8 cellular contexts compared by ENCODE assay signal in genomic region chr10:76984559-76985443, GRCh38.
DNase-seq lines count a peak whose midpoint lies in the region; ATAC-seq and TF ChIP-seq lines count a peak whose summit lies in the region.

No MANE protein-coding gene starts in this region.

- H3K4me1 ChIP-seq in HEK293 (ENCODE audit: control insufficient read depth, insufficient read depth, low read length) = no peaks in the 10 kb centered on the region
- no peaks in the 10 kb centered on the region for H3K4me1 ChIP-seq in heart right ventricle

- POLR2A ChIA-PET in HEK293 (lab: Yijun Ruan, JAX) = no interaction called here

- DNase-seq in GF-D8 (lab: John Stamatoyannopoulos, UW) (peak; percentile 13), NB4 (ENCODE audit: low read depth) (peak; percentile 75), SKM-1 (lab: John Stamatoyannopoulos, UW; ENCODE audit: unreplicated experiment) (peak; percentile 35), heart right ventricle (peak; percentile 47 to 58), pulmonary artery endothelial cell (ENCODE audit: low read depth, low spot score) (peak; percentile 19)
- peak; percentile 27 for DNase-seq in activated naive CD8-positive, alpha-beta T cell treated with anti-CD3 and anti-CD28 coated beads, Interleukin-2, amount 50 U/mL, for 16 hours (ENCODE audit: low read depth, low spot score)

- TF ChIP-seq CTCF in HEK293 (tag by site-specific recombination; IDR thresholded peaks at IDR 0.05) = 0 out of 2 replicates have a peak, but pooled peaks have one; percentile 51
- peak; percentile 97 for TF ChIP-seq CTCF in NB4 (IDR thresholded peaks at IDR 0.05; ENCODE audit: low read depth, low read length)
- TF ChIP-seq CTCF in heart right ventricle (IDR thresholded peaks at IDR 0.05) = peak; percentile 65 to 97 (median 95)

- H3K9me3 ChIP-seq in HEK293 (ENCODE audit: control insufficient read depth, insufficient read depth, low read depth, low read length) (no peaks in the 10 kb centered on the region), heart right ventricle (no peaks in the 10 kb centered on the region)

- intact Hi-C loops in heart right ventricle (cut with DNase I) = loop anchor here in 7 of 10 donors (5.0 to 10.0 kb wide), 11 partner anchors 210 to 1590 kb away; partner anchors contain the start of gene ZNF503 (in 2 of the 7)

- H3K36me3 ChIP-seq in HEK293 (ENCODE audit: control insufficient read depth in 2 of 2, insufficient read depth in 1 of 2, low read length in 2 of 2) (no peaks in the 10 kb centered on the region), heart right ventricle (no peaks in the 10 kb centered on the region)

- H3K4me3 ChIP-seq in HEK293 (ENCODE audit: low read depth, low read length) (no peak overlapping the region), NB4 (ENCODE audit: low read depth, low read length) (no peak overlapping the region), heart right ventricle (no peak overlapping the region)

- ATAC-seq in heart right ventricle = peak in 6 of 8 donors; percentile 57 to 87 (median 72)
- ATAC-seq in GM21447 (IDR thresholded peaks at IDR 0.05; ENCODE audit: unreplicated experiment) = no peak

- CTCF ChIA-PET in HEK293 (lab: Yijun Ruan, JAX) = interaction anchor here (0.6 to 1.3 kb wide), 21 partner anchors 9 to 1748 kb away, joined by 3 to 11 read pairs (median 3); no protein-coding TSS in a partner anchor

- WGBS in heart right ventricle, 2 donors = 17 to 23% methylated on average over 6 of the region's 6 CpGs

- H3K27me3 ChIP-seq in heart right ventricle = peaks cover 0 to 8% (median 0%) of the 10 kb centered on the region in 7 donors

- no peak for TF ChIP-seq POLR2A in NB4 (IDR thresholded peaks at IDR 0.05; ENCODE audit: extremely low read depth, insufficient read length)

- no peak overlapping the region for H3K27ac ChIP-seq in HEK293 (ENCODE audit: extremely low read depth, low read depth, low read length)
- H3K27ac ChIP-seq in heart right ventricle = no peak overlapping the region

TF ChIP-seq in HEK293, 187 proteins besides CTCF, POLR2A, EP300 and RAD21 (continues in another document):
- TF ChIP-seq, protein P1, sequence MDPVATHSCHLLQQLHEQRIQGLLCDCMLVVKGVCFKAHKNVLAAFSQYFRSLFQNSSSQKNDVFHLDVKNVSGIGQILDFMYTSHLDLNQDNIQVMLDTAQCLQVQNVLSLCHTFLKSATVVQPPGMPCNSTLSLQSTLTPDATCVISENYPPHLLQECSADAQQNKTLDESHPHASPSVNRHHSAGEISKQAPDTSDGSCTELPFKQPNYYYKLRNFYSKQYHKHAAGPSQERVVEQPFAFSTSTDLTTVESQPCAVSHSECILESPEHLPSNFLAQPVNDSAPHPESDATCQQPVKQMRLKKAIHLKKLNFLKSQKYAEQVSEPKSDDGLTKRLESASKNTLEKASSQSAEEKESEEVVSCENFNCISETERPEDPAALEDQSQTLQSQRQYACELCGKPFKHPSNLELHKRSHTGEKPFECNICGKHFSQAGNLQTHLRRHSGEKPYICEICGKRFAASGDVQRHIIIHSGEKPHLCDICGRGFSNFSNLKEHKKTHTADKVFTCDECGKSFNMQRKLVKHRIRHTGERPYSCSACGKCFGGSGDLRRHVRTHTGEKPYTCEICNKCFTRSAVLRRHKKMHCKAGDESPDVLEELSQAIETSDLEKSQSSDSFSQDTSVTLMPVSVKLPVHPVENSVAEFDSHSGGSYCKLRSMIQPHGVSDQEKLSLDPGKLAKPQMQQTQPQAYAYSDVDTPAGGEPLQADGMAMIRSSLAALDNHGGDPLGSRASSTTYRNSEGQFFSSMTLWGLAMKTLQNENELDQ (tag by site-specific recombination; IDR thresholded peaks at IDR 0.05; ENCODE audit: low read depth) = no peak
- TF ChIP-seq ZFP69B (tag by site-specific recombination; IDR thresholded peaks at IDR 0.05) = no peak
- no peak for TF ChIP-seq ZNF560 (tag by site-specific recombination; IDR thresholded peaks at IDR 0.05; ENCODE audit: borderline replicate concordance)
- TF ChIP-seq ZNF302 (tag by site-specific recombination; IDR thresholded peaks at IDR 0.05; ENCODE audit: low read depth) = no peak
- TF ChIP-seq SCRT2 (tag by site-specific recombination; IDR thresholded peaks at IDR 0.05) = no peak
- TF ChIP-seq ZNF791 (tag by site-specific recombination; IDR thresholded peaks at IDR 0.05) = no peak
- no peak for TF ChIP-seq ZNF792 (tag by site-specific recombination; IDR thresholded peaks at IDR 0.05)
- no peak for TF ChIP-seq ZNF501 (tag by site-specific recombination; IDR thresholded peaks at IDR 0.05)
- no peak for TF ChIP-seq ZNF221 (tag by site-specific recombination; IDR thresholded peaks at IDR 0.05; ENCODE audit: borderline replicate concordance)
- TF ChIP-seq HOXD13 (CRISPR knock-in tag; IDR thresholded peaks at IDR 0.05; ENCODE audit: borderline replicate concordance) = no peak
- TF ChIP-seq, protein P2, sequence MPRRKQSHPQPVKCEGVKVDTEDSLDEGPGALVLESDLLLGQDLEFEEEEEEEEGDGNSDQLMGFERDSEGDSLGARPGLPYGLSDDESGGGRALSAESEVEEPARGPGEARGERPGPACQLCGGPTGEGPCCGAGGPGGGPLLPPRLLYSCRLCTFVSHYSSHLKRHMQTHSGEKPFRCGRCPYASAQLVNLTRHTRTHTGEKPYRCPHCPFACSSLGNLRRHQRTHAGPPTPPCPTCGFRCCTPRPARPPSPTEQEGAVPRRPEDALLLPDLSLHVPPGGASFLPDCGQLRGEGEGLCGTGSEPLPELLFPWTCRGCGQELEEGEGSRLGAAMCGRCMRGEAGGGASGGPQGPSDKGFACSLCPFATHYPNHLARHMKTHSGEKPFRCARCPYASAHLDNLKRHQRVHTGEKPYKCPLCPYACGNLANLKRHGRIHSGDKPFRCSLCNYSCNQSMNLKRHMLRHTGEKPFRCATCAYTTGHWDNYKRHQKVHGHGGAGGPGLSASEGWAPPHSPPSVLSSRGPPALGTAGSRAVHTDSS (tag by site-specific recombination; IDR thresholded peaks at IDR 0.05) = peak; percentile 47
- 0 out of 2 replicates have a peak, but pooled peaks have one; percentile 21 for TF ChIP-seq ZNF366 (tag by site-specific recombination; conservative IDR thresholded peaks at IDR 0.05)
- peak; percentile 57; the same call in 1 of the 2 replicates for TF ChIP-seq ZBTB44 (tag by site-specific recombination; IDR thresholded peaks at IDR 0.05)
- no peak for TF ChIP-seq MEIS1 (CRISPR knock-in tag; IDR thresholded peaks at IDR 0.05; ENCODE audit: borderline replicate concordance)
- TF ChIP-seq MZF1 (tag by site-specific recombination; IDR thresholded peaks at IDR 0.05; ENCODE audit: borderline replicate concordance) = no peak
- TF ChIP-seq ZNF514 (tag by site-specific recombination; IDR thresholded peaks at IDR 0.05) = no peak
- no peak for TF ChIP-seq ZNF626 (tag by site-specific recombination; IDR thresholded peaks at IDR 0.05)
- TF ChIP-seq ZNF521 (tag by site-specific recombination; IDR thresholded peaks at IDR 0.05) = no peak
- no peak for TF ChIP-seq ZNF776 (tag by site-specific recombination; IDR thresholded peaks at IDR 0.05; ENCODE audit: borderline replicate concordance)
- peak; percentile 39; the same call in 1 of the 2 replicates for TF ChIP-seq PRDM1 (tag by site-specific recombination; IDR thresholded peaks at IDR 0.05)
- TF ChIP-seq ZNF768 (tag by site-specific recombination; IDR thresholded peaks at IDR 0.05) = no peak
- TF ChIP-seq YY2 (tag by site-specific recombination; IDR thresholded peaks at IDR 0.05) = no peak
- TF ChIP-seq ZNF211 (tag by site-specific recombination; IDR thresholded peaks at IDR 0.05; ENCODE audit: low read depth) = no peak
- no peak for TF ChIP-seq ZNF10 (tag by site-specific recombination; IDR thresholded peaks at IDR 0.05)
- TF ChIP-seq, protein P3, sequence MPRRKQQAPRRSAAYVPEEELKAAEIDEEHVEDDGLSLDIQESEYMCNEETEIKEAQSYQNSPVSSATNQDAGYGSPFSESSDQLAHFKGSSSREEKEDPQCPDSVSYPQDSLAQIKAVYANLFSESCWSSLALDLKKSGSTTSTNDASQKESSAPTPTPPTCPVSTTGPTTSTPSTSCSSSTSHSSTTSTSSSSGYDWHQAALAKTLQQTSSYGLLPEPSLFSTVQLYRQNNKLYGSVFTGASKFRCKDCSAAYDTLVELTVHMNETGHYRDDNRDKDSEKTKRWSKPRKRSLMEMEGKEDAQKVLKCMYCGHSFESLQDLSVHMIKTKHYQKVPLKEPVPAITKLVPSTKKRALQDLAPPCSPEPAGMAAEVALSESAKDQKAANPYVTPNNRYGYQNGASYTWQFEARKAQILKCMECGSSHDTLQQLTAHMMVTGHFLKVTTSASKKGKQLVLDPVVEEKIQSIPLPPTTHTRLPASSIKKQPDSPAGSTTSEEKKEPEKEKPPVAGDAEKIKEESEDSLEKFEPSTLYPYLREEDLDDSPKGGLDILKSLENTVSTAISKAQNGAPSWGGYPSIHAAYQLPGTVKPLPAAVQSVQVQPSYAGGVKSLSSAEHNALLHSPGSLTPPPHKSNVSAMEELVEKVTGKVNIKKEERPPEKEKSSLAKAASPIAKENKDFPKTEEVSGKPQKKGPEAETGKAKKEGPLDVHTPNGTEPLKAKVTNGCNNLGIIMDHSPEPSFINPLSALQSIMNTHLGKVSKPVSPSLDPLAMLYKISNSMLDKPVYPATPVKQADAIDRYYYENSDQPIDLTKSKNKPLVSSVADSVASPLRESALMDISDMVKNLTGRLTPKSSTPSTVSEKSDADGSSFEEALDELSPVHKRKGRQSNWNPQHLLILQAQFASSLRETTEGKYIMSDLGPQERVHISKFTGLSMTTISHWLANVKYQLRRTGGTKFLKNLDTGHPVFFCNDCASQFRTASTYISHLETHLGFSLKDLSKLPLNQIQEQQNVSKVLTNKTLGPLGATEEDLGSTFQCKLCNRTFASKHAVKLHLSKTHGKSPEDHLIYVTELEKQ (tag by site-specific recombination; IDR thresholded peaks at IDR 0.05; ENCODE audit: borderline replicate concordance) = no peak
- no peak for TF ChIP-seq ZNF600 (tag by site-specific recombination; IDR thresholded peaks at IDR 0.05)
- TF ChIP-seq ZNF423 (tag by site-specific recombination; IDR thresholded peaks at IDR 0.05) = no peak

Comparison
In these comparisons a context has a peak if more than half of its experiments do, and no peak if none do; other contexts are left out.
1. DNase-seq: peak in every context shown above with its lines; median percentile 75 in NB4; 52 in heart right ventricle; 35 in SKM-1; 27 in activated naive CD8-positive, alpha-beta T cell treated with anti-CD3 and anti-CD28 coated beads, Interleukin-2, amount 50 U/mL, for 16 hours; 19 in pulmonary artery endothelial cell; 13 in GF-D8.